Comparison of ENCODE assay signal across 18 cellular contexts in the genomic region with DNA sequence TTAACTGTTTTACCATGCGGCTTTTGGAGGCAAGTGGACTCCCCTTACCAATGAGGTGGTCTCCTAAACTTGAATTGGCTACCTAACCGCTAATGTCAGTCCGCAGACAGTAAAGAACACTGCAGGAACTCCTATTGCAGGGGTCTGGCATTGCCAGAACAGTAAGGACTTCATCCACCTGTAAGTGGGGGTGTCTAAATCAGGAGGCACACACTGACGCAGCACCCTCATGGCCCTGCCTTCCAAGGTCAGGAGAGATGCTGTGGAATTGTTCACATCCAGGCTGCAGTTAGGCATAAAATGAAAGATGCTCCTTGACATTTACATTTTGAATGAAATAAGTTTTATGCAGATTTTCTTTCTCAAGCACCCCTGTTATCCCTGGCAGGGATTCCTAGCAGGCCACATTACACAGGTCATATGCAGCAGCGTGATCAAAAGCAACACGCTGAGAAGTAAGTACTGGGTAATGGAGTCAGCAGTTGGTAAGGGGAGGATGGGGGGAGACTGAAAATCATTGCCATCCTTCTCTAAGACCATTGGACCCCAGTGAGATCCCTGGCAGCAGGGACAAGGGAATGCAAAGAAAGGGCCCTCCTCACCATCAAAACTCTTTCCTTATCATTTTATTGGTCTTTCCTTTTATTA. TPM values are rescaled to one million over a fixed set of nuclear protein-coding genes. Genes with fewer than 3 reads are reported as not detected.
"Had no signal": no experiment of that assay in that cellular context is flagged by ENCODE, and none has a peak within 500 bp of the region (broad histone marks: within the 10 kb centered on the region; RNA-seq: fewer than 3 reads in every experiment).

No MANE protein-coding gene starts in this region.

- H3K4me3 ChIP-seq: spleen had no signal

- H3K36me3 ChIP-seq: neutrophil, spleen had no signal

- ATAC-seq: activated CD8-positive, alpha-beta memory T cell treated with anti-CD3 and anti-CD28 coated beads, Interleukin-2, amount 10 ng/mL, durations not matched to agents 7 days and 5 days; activated naive CD8-positive, alpha-beta T cell treated with anti-CD3 and anti-CD28 coated beads, Interleukin-2, amount 50 U/mL, for 24 hours; left lobe of liver; natural killer cell; sciatic nerve; stimulated activated naive CD8-positive, alpha-beta T cell treated with anti-CD3 and anti-CD28 coated beads, Interleukin-15, amount 100 ng/mL, for 72 hours had no signal

- DNase-seq: activated CD4-positive, alpha-beta T cell treated with anti-CD3 and anti-CD28 coated beads for 1 hour; activated CD4-positive, alpha-beta T cell treated with anti-CD3 and anti-CD28 coated beads, Interleukin-2, amount 50 U/mL, for 48 hours; activated CD8-positive, alpha-beta memory T cell treated with anti-CD3 and anti-CD28 coated beads, Interleukin-2, amount 10 ng/mL, durations not matched to agents 7 days and 5 days; activated naive CD4-positive, alpha-beta T cell treated with anti-CD3 and anti-CD28 coated beads for 36 hours; activated naive CD8-positive, alpha-beta T cell treated with anti-CD3 and anti-CD28 coated beads, Interleukin-2, amount 50 U/mL, for 24 hours; activated T-cell treated with anti-CD3 and anti-CD28 coated beads, Interleukin-2, amount 50 U/mL, for 1 hour; dorsolateral prefrontal cortex; foreskin fibroblast; head of caudate nucleus; mesendoderm; natural killer cell; spleen; stimulated activated naive CD8-positive, alpha-beta T cell treated with anti-CD3 and anti-CD28 coated beads, Interleukin-15, amount 100 ng/mL, for 72 hours had no signal

- H3K9me3 ChIP-seq: neutrophil, spleen had no signal

- H3K27me3 ChIP-seq: dorsolateral prefrontal cortex had no signal

- H3K27ac ChIP-seq: dorsolateral prefrontal cortex, neutrophil, spleen had no signal

RNA-seq across cellular contexts. Expression of a gene that starts 3.8 kb away (rescaled TPM):
- total RNA-seq: activated CD8-positive, alpha-beta memory T cell treated with anti-CD3 and anti-CD28 coated beads, Interleukin-2, amount 10 ng/mL, durations not matched to agents 7 days and 5 days; activated naive CD4-positive, alpha-beta T cell treated with anti-CD3 and anti-CD28 coated beads for 36 hours; activated T-helper 2 cell treated with anti-CD3 and anti-CD28 coated beads, Interferon-gamma antibody, Interleukin-2, Interleukin-4, amounts not matched to agents 10 μg/mL and 5 μg/mL and 100 μg/mL, durations not matched to agents 14 hours and 24 hours and 36 hours; natural killer cell; T-helper 1 cell treated with Interleukin-12 subunit alpha and Interleukin-12 subunit beta and Interleukin-4 antibody, amounts not matched to agents 30 ng/mL and 1 ng/mL, for 36 hours had no signal
